In the genomic region with DNA sequence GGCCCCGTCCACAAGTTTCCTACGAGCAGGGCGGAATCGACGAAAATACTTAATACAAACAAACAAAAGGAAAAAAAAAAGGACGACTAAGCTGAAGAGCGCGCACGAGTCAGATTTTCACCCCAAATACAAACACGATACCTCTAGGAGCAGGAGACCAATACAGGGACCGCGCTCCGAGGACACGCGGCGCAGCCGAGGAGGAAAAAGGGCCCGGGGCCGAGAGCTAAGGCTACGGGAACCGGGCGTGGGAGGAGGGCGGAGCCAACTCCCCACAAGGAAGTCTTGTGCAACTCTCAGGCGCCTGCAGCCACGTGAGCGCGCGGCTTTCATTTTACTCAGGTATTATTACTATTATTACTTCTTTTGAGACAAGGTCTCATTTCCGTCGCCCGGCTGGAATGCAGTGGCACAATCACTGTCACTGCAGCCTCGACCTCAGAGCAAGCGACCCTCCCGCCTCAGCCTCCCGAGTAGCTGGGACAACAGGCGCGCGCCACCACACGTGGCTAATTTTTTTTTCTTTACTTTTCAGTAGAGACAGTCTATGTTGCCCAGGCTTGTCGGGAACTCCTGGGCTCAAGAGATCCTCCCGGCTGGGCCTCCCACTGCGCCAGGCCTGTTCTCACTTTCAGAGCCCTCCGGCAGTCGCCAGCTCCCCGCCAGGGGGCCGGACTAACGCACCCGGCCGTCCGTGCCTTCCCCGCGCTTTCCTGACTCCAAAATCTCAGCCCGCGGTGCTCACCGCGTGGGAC, we compare ENCODE assay signal across 8 cellular contexts. TPM values are rescaled to one million over a fixed set of nuclear protein-coding genes. Genes with fewer than 3 reads are reported as not detected.
DNase-seq lines count a peak whose midpoint lies in the region; ATAC-seq and TF ChIP-seq lines count a peak whose summit lies in the region.

No MANE protein-coding gene starts in this region.

- peak overlapping the region; percentile 69 for H3K14ac ChIP-seq in H9 (ENCODE audit: insufficient read depth, low read length)

- H3K4me1 Mint-ChIP-seq in H9: peaks cover 28 to 41% of the 10 kb centered on the region in 2 experiments
- H3K4me1 Mint-ChIP-seq in activated naive CD8-positive, alpha-beta T cell treated with anti-CD3 and anti-CD28 coated beads, Interleukin-2, amount 50 U/mL, for 24 hours: peaks cover 42% of the 10 kb centered on the region

- H2BK120ac ChIP-seq in H9 (ENCODE audit: low read depth, low read length, poor library complexity, severe bottlenecking): peak overlapping the region; percentile 56

- H3K36me3 Mint-ChIP-seq in H9 (ENCODE audit: insufficient read depth in 1 of 3, low read depth in 3 of 3): peaks cover 4 to 28% (median 7%) of the 10 kb centered on the region in 3 experiments; a peak in 4 of 7 replicates
- peaks cover 53% of the 10 kb centered on the region for H3K36me3 Mint-ChIP-seq in activated naive CD8-positive, alpha-beta T cell treated with anti-CD3 and anti-CD28 coated beads, Interleukin-2, amount 50 U/mL, for 24 hours (ENCODE audit: low read depth)

- H3K9me3 Mint-ChIP-seq in H9: peaks cover 2 to 3% of the 10 kb centered on the region in 2 experiments; a peak in 2 of 5 replicates
- no peaks in the 10 kb centered on the region for H3K9me3 Mint-ChIP-seq in activated naive CD8-positive, alpha-beta T cell treated with anti-CD3 and anti-CD28 coated beads, Interleukin-2, amount 50 U/mL, for 24 hours

- H2BK15ac ChIP-seq in H9 (ENCODE audit: low read depth, low read length): no peak overlapping the region

- H4K20me1 ChIP-seq in H9 (ENCODE audit: control insufficient read depth, insufficient read depth, insufficient read length) (no peaks in the 10 kb centered on the region), Loucy (ENCODE audit: insufficient read depth, low read length, poor library complexity, severe bottlenecking) (peaks cover 55% of the 10 kb centered on the region)

- H4K91ac ChIP-seq in H9 (ENCODE audit: insufficient read length, low read depth, low read length): no peak overlapping the region

- peaks cover 1% of the 10 kb centered on the region; the same call in 1 of the 2 replicates for H3K27me3 Mint-ChIP-seq in H9 (ENCODE audit: low read depth)
- no peaks in the 10 kb centered on the region for H3K27me3 Mint-ChIP-seq in activated naive CD8-positive, alpha-beta T cell treated with anti-CD3 and anti-CD28 coated beads, Interleukin-2, amount 50 U/mL, for 24 hours

- H3K9me3 ChIP-seq in H9 (ENCODE audit: control insufficient read depth, low read depth, low read length) (no peaks in the 10 kb centered on the region), Loucy (ENCODE audit: insufficient read depth, low read depth, low read length) (no peaks in the 10 kb centered on the region), upper lobe of left lung (no peaks in the 10 kb centered on the region)

- intact Hi-C loops in cardiac septum (cut with DNase I): loop anchor here (1.0 kb wide), 1 partner anchor 10 kb away; no protein-coding TSS in a partner anchor
- intact Hi-C loops in posterior cingulate gyrus (cut with DNase I): no loop called here

- TF ChIP-seq POLR2A in upper lobe of left lung (IDR thresholded peaks at IDR 0.05): peak; percentile 49 to 86 (median 77)

- no peak overlapping the region for H2AK5ac ChIP-seq in H9 (ENCODE audit: insufficient read length, low read length)

- WGBS in H9 (ENCODE audit: extremely low coverage, insufficient read length, low lambda C conversion rate): no CpG with 5 or more reads among the region's 56 CpGs
- WGBS in upper lobe of left lung, 2 donors: 0% methylated on average over 40 to 54 of the region's 56 CpGs

- H3K27me3 ChIP-seq in H9 (ENCODE audit: insufficient read depth, low read length): no peaks in the 10 kb centered on the region
- peaks cover 3% of the 10 kb centered on the region for H3K27me3 ChIP-seq in Loucy (ENCODE audit: insufficient read depth, low read length, poor library complexity, severe bottlenecking)
- no peaks in the 10 kb centered on the region for H3K27me3 ChIP-seq in upper lobe of left lung

- H3K9me2 ChIP-seq in Loucy (replicated peaks; ENCODE audit: low read depth, low read length): no peaks in the 10 kb centered on the region

- no peak overlapping the region for H2BK20ac ChIP-seq in H9 (ENCODE audit: low read depth, low read length, poor library complexity, severe bottlenecking)

- peak in 2 of 4 donors; percentile 1 to 80 for TF ChIP-seq EP300 in upper lobe of left lung (IDR thresholded peaks at IDR 0.05)

- no peak overlapping the region for H2AFZ ChIP-seq in H9 (ENCODE audit: low read length)
- H2AFZ ChIP-seq in Loucy (ENCODE audit: low read length): no peak overlapping the region

- H3K36me3 ChIP-seq in Loucy (ENCODE audit: insufficient read depth, low read length) (peaks cover 7% of the 10 kb centered on the region; the same call in 1 of the 2 replicates), upper lobe of left lung (peaks cover 0 to 11% (median 2%) of the 10 kb centered on the region in 4 donors)

- DNase-seq in H9: peak; percentile 71
- peak; percentile 87 for DNase-seq in SKM-1 treated with dmso at 0.1 percent for 144 hours (lab: John Stamatoyannopoulos, UW; ENCODE audit: unreplicated experiment)
- peak; percentile 94 for DNase-seq in activated naive CD8-positive, alpha-beta T cell treated with anti-CD3 and anti-CD28 coated beads, Interleukin-2, amount 50 U/mL, for 24 hours
- peak; percentile 97 for DNase-seq in cardiac septum (ENCODE audit: low spot score)
- DNase-seq in posterior cingulate gyrus: peak; percentile 60 to 97 (median 74)
- DNase-seq in upper lobe of left lung: peak; percentile 94 to 96

- H3T11ph ChIP-seq in H9 (ENCODE audit: low read length): no peak overlapping the region

- H3K9ac ChIP-seq in H9 (ENCODE audit: extremely low read depth, insufficient read length, low read length) (peak overlapping the region; percentile 63), Loucy (ENCODE audit: low read depth, low read length, poor library complexity, severe bottlenecking) (peak overlapping the region; percentile 94)

- H3K4ac ChIP-seq in H9 (ENCODE audit: low read depth, low read length): no peak overlapping the region; the same call in 1 of the 2 replicates

- H2BK5ac ChIP-seq in H9 (ENCODE audit: insufficient read length, low read length): no peak overlapping the region

- H3K4me2 ChIP-seq in H9 (ENCODE audit: insufficient read depth, insufficient read length, low read length) (peak overlapping the region; percentile 64), Loucy (ENCODE audit: low read depth, low read length, poor library complexity, severe bottlenecking) (peak overlapping the region; percentile 91)

- H2BK12ac ChIP-seq in H9 (ENCODE audit: insufficient read length, low read depth, low read length): no peak overlapping the region

- peak overlapping the region; percentile 98 to 99 for H3K4me3 Mint-ChIP-seq in H9
- H3K4me3 Mint-ChIP-seq in activated naive CD8-positive, alpha-beta T cell treated with anti-CD3 and anti-CD28 coated beads, Interleukin-2, amount 50 U/mL, for 24 hours: peak overlapping the region; percentile 96

- no peak overlapping the region for H3K23ac ChIP-seq in H9 (ENCODE audit: insufficient read length, low read depth, low read length)

- H3K18ac ChIP-seq in H9 (ENCODE audit: insufficient read length, low read depth, low read length): peak overlapping the region; percentile 86

- peaks cover 4% of the 10 kb centered on the region for H3K23me2 ChIP-seq in H9 (ENCODE audit: insufficient read length, low read depth, low read length, poor library complexity, severe bottlenecking)

- no peak overlapping the region for H4K5ac ChIP-seq in H9 (ENCODE audit: insufficient read length, low read depth, low read length)

- H3K4me1 ChIP-seq in H9 (ENCODE audit: insufficient read depth, low read length) (no peaks in the 10 kb centered on the region), Loucy (ENCODE audit: insufficient read depth, low read length, poor library complexity, severe bottlenecking) (peaks cover 37% of the 10 kb centered on the region), upper lobe of left lung (peaks cover 37 to 50% (median 39%) of the 10 kb centered on the region in 4 donors)

- no peaks in the 10 kb centered on the region for H3K79me1 ChIP-seq in H9 (ENCODE audit: insufficient read depth, low read depth, low read length, poor library complexity, severe bottlenecking)

- H3F3A ChIP-seq in Loucy (ENCODE audit: low read depth): peaks cover 3% of the 10 kb centered on the region; the same call in 1 of the 2 replicates

- H3K27ac ChIP-seq in H9 (ENCODE audit: insufficient read length, low read depth, low read length): no peak overlapping the region
- peak overlapping the region; percentile 98 to 100 (median 98) for H3K27ac ChIP-seq in upper lobe of left lung

- ATAC-seq in activated naive CD8-positive, alpha-beta T cell treated with anti-CD3 and anti-CD28 coated beads, Interleukin-2, amount 50 U/mL, for 24 hours: peak; percentile 58
- ATAC-seq in upper lobe of left lung (ENCODE audit: low FRiP score in 2 of 2): peak; percentile 84 to 87

- TF ChIP-seq CTCF in H9 (conservative IDR thresholded peaks at IDR 0.05) (peak; percentile 54), Loucy (conservative IDR thresholded peaks at IDR 0.05; ENCODE audit: low read length) (peak; percentile 51), upper lobe of left lung (IDR thresholded peaks at IDR 0.05) (peak in 5 of 6 experiments; percentile 25 to 70 (median 40))

- H4K8ac ChIP-seq in H9 (replicated peaks; ENCODE audit: insufficient read length, low read depth, low read length): no peak overlapping the region

- no peak overlapping the region for H3K56ac ChIP-seq in H9 (ENCODE audit: insufficient read length, low read depth, low read length)

- H3K79me2 ChIP-seq in H9 (ENCODE audit: insufficient read depth, low read length) (peaks cover 45% of the 10 kb centered on the region), Loucy (ENCODE audit: insufficient read depth, low read length) (peaks cover 71% of the 10 kb centered on the region)

- peak overlapping the region; percentile 91 to 99 (median 99) for H3K27ac Mint-ChIP-seq in H9
- peak overlapping the region; percentile 99 for H3K27ac Mint-ChIP-seq in activated naive CD8-positive, alpha-beta T cell treated with anti-CD3 and anti-CD28 coated beads, Interleukin-2, amount 50 U/mL, for 24 hours

- peak overlapping the region; percentile 88 for H3K4me3 ChIP-seq in GM08714 (ENCODE audit: low read length)
- H3K4me3 ChIP-seq in Loucy (ENCODE audit: low read length, poor library complexity, severe bottlenecking): peak overlapping the region; percentile 98
- H3K4me3 ChIP-seq in upper lobe of left lung: peak overlapping the region; percentile 57 to 83 (median 67)

RNA-seq across cellular contexts. Expression of a gene that starts 1.2 kb away (rescaled TPM):
- total RNA-seq in H9 (2021) (411 and 420 TPM in 2 replicates), cardiac septum (80.8 TPM), upper lobe of left lung (100 to 1,000 TPM in 5 of 6 donors, 10 to 100 TPM in 1; 80.7 to 225 (median 177) TPM)

RNA-seq across cellular contexts. Expression of a gene that starts 29.2 kb away (rescaled TPM):
- 1.3 and 1.4 TPM in 2 replicates for total RNA-seq in H9 (2021)
- total RNA-seq in cardiac septum: 2.7 TPM
- total RNA-seq in upper lobe of left lung: 10 to 100 TPM in 3 of 6 donors, 1 to 10 TPM in 3; 4.5 to 25.0 (median 11.0) TPM

RNA-seq across cellular contexts. Expression of a gene that starts 36.3 kb away (rescaled TPM):
- not detected in 2 replicates for total RNA-seq in H9 (2021)
- total RNA-seq in cardiac septum: not detected
- 1 to 10 TPM in 3 of 6 donors, not detected in 3; 2.5 to 4.0 (median 2.7) TPM for total RNA-seq in upper lobe of left lung
